In genomic region chr4:677431-678293, GRCh38 we compare ENCODE assay signal across 11 cellular contexts. TPM values are rescaled to one million over a fixed set of nuclear protein-coding genes. Genes with fewer than 3 reads are reported as not detected.
DNase-seq lines count a peak whose midpoint lies in the region; ATAC-seq, FAIRE-seq and TF ChIP-seq lines count a peak whose summit lies in the region.
"Had no signal": no experiment of that assay in that cellular context is flagged by ENCODE, and none has a peak within 500 bp of the region (broad histone marks: within the 10 kb centered on the region; RNA-seq: fewer than 3 reads in every experiment).

No MANE protein-coding gene starts in this region.

- FAIRE-seq in kidney (lab: Jason Lieb, UNC): no peak
- FAIRE-seq: colon, pancreas had no signal

- H3K36me3 Mint-ChIP-seq in activated T-helper 2 cell treated with anti-CD3 and anti-CD28 coated beads, Interferon-gamma antibody, Interleukin-2, Interleukin-4, amounts not matched to agents 10 μg/mL and 5 μg/mL and 100 μg/mL, durations not matched to agents 14 hours and 24 hours and 36 hours (ENCODE audit: low read depth): peaks cover 9% of the 10 kb centered on the region

- no peaks in the 10 kb centered on the region for H3K9me3 ChIP-seq in kidney (ENCODE audit: control insufficient read depth in 1 of 2, low read length in 2 of 2)
- H3K9me3 ChIP-seq: pancreas had no signal

- no peak overlapping the region for H3K27ac ChIP-seq in kidney (ENCODE audit: low read depth in 2 of 2, low read length in 2 of 2)
- H3K27ac ChIP-seq: pancreas, PC-9 had no signal

- H3K4me1 Mint-ChIP-seq in activated T-helper 2 cell treated with anti-CD3 and anti-CD28 coated beads, Interferon-gamma antibody, Interleukin-2, Interleukin-4, amounts not matched to agents 10 μg/mL and 5 μg/mL and 100 μg/mL, durations not matched to agents 14 hours and 24 hours and 36 hours (ENCODE audit: low read depth): peaks cover 7% of the 10 kb centered on the region

- H3K9me3 Mint-ChIP-seq in activated T-helper 2 cell treated with anti-CD3 and anti-CD28 coated beads, Interferon-gamma antibody, Interleukin-2, Interleukin-4, amounts not matched to agents 10 μg/mL and 5 μg/mL and 100 μg/mL, durations not matched to agents 14 hours and 24 hours and 36 hours: no peaks in the 10 kb centered on the region

- H3K36me3 ChIP-seq in kidney (ENCODE audit: control insufficient read depth in 1 of 2, insufficient read depth in 2 of 2, low read length in 2 of 2): no peaks in the 10 kb centered on the region
- H3K36me3 ChIP-seq: pancreas had no signal

- H3K4me3 Mint-ChIP-seq in activated T-helper 2 cell treated with anti-CD3 and anti-CD28 coated beads, Interferon-gamma antibody, Interleukin-2, Interleukin-4, amounts not matched to agents 10 μg/mL and 5 μg/mL and 100 μg/mL, durations not matched to agents 14 hours and 24 hours and 36 hours (ENCODE audit: low read depth): no peak overlapping the region

- H3K4me1 ChIP-seq in kidney (ENCODE audit: control insufficient read depth in 1 of 2, insufficient read depth in 1 of 2, low read depth in 1 of 2, low read length in 2 of 2): peaks cover 0 to 21% of the 10 kb centered on the region in 2 donors

- intact Hi-C loops in kidney (cut with DNase I): no loop called here
- intact Hi-C loops in activated T-helper 2 cell treated with anti-CD3 and anti-CD28 coated beads, Interferon-gamma antibody, Interleukin-2, Interleukin-4, amounts not matched to agents 10 μg/mL and 5 μg/mL and 100 μg/mL, durations not matched to agents 14 hours and 24 hours and 36 hours (cut with micrococcal nuclease): loop anchor here (10.0 kb wide), 1 partner anchor 203 kb away; no protein-coding TSS in a partner anchor

- H3K9ac ChIP-seq in kidney (ENCODE audit: low read length in 2 of 2): no peak overlapping the region

- H3K4me3 ChIP-seq in kidney (ENCODE audit: low read length in 2 of 2): no peak overlapping the region
- H3K4me3 ChIP-seq: pancreas, PC-9 had no signal

- ATAC-seq in HG03457 (IDR thresholded peaks at IDR 0.05; ENCODE audit: unreplicated experiment) (no peak), GM21360 (IDR thresholded peaks at IDR 0.05; ENCODE audit: unreplicated experiment) (no peak)
- ATAC-seq: pancreas had no signal

- no peaks in the 10 kb centered on the region for H3K27me3 Mint-ChIP-seq in activated T-helper 2 cell treated with anti-CD3 and anti-CD28 coated beads, Interferon-gamma antibody, Interleukin-2, Interleukin-4, amounts not matched to agents 10 μg/mL and 5 μg/mL and 100 μg/mL, durations not matched to agents 14 hours and 24 hours and 36 hours (ENCODE audit: low read depth)

- DNase-seq in Ammon's horn (ENCODE audit: low spot score) (peak; percentile 65), Daoy (ENCODE audit: low read depth) (peak; percentile 19), RPMI8226 (peak; percentile 25), kidney (peak; percentile 73), islet precursor cell (no peak)
- no peak for DNase-seq in activated T-helper 2 cell treated with anti-CD3 and anti-CD28 coated beads, Interferon-gamma antibody, Interleukin-2, Interleukin-4, amounts not matched to agents 10 μg/mL and 5 μg/mL and 100 μg/mL, durations not matched to agents 14 hours and 24 hours and 36 hours (ENCODE audit: low spot score)

- H3K27ac Mint-ChIP-seq in activated T-helper 2 cell treated with anti-CD3 and anti-CD28 coated beads, Interferon-gamma antibody, Interleukin-2, Interleukin-4, amounts not matched to agents 10 μg/mL and 5 μg/mL and 100 μg/mL, durations not matched to agents 14 hours and 24 hours and 36 hours: no peak overlapping the region

- TF ChIP-seq CTCF in kidney (IDR thresholded peaks at IDR 0.05; ENCODE audit: borderline replicate concordance, extremely low read depth, insufficient read depth): no peak

RNA-seq across cellular contexts. Expression of gene MYL5, which starts 3.3 kb away (rescaled TPM):
- 2.2 and 6.1 TPM in 2 replicates for total RNA-seq in Daoy (2014; rRNA removed; shearing (Covaris generic))
- 17.9 TPM for total RNA-seq in kidney
- 29.6 TPM for polyA plus RNA-seq in kidney (ENCODE audit: insufficient read depth, low read depth, low replicate concordance)
- total RNA-seq in activated T-helper 2 cell treated with anti-CD3 and anti-CD28 coated beads, Interferon-gamma antibody, Interleukin-2, Interleukin-4, amounts not matched to agents 10 μg/mL and 5 μg/mL and 100 μg/mL, durations not matched to agents 14 hours and 24 hours and 36 hours: 27.7 and 29.8 TPM in 2 replicates

RNA-seq across cellular contexts. Expression of gene ATP5ME, which starts 3.6 kb away (rescaled TPM):
- total RNA-seq in Daoy (2014; rRNA removed; shearing (Covaris generic)): 101 and 109 TPM in 2 replicates
- 248 TPM for total RNA-seq in kidney
- polyA plus RNA-seq in kidney (ENCODE audit: insufficient read depth, low read depth, low replicate concordance): 1,928 TPM
- 208 and 235 TPM in 2 replicates for total RNA-seq in activated T-helper 2 cell treated with anti-CD3 and anti-CD28 coated beads, Interferon-gamma antibody, Interleukin-2, Interleukin-4, amounts not matched to agents 10 μg/mL and 5 μg/mL and 100 μg/mL, durations not matched to agents 14 hours and 24 hours and 36 hours

RNA-seq across cellular contexts. Expression of gene SLC49A3, which starts 11.3 kb away (rescaled TPM):
- total RNA-seq in Daoy (2014; rRNA removed; shearing (Covaris generic)): not detected in 2 replicates
- total RNA-seq in kidney: 18.2 TPM
- polyA plus RNA-seq in kidney (ENCODE audit: insufficient read depth, low read depth, low replicate concordance): 12.6 TPM
- 0.50 and 0.74 TPM in 2 replicates for total RNA-seq in activated T-helper 2 cell treated with anti-CD3 and anti-CD28 coated beads, Interferon-gamma antibody, Interleukin-2, Interleukin-4, amounts not matched to agents 10 μg/mL and 5 μg/mL and 100 μg/mL, durations not matched to agents 14 hours and 24 hours and 36 hours

RNA-seq across cellular contexts. Expression of gene PCGF3, which starts 28.0 kb away (rescaled TPM):
- 26.5 TPM in 2 replicates for total RNA-seq in Daoy (2014; rRNA removed; shearing (Covaris generic))
- total RNA-seq in kidney: 59.6 TPM
- 21.7 TPM for polyA plus RNA-seq in kidney (ENCODE audit: insufficient read depth, low read depth, low replicate concordance)
- total RNA-seq in activated T-helper 2 cell treated with anti-CD3 and anti-CD28 coated beads, Interferon-gamma antibody, Interleukin-2, Interleukin-4, amounts not matched to agents 10 μg/mL and 5 μg/mL and 100 μg/mL, durations not matched to agents 14 hours and 24 hours and 36 hours: 35.0 and 39.2 TPM in 2 replicates

RNA-seq across cellular contexts. Expression of gene PDE6B, which starts 52.3 kb away (rescaled TPM):
- 0.51 and 4.2 TPM in 2 replicates for total RNA-seq in Daoy (2014; rRNA removed; shearing (Covaris generic))
- 10.7 TPM for total RNA-seq in kidney
- 10.8 TPM for polyA plus RNA-seq in kidney (ENCODE audit: insufficient read depth, low read depth, low replicate concordance)
- total RNA-seq in activated T-helper 2 cell treated with anti-CD3 and anti-CD28 coated beads, Interferon-gamma antibody, Interleukin-2, Interleukin-4, amounts not matched to agents 10 μg/mL and 5 μg/mL and 100 μg/mL, durations not matched to agents 14 hours and 24 hours and 36 hours: 10.7 and 13.3 TPM in 2 replicates

Comparison
In these comparisons a context has a peak if more than half of its experiments do, and no peak if none do; other contexts are left out.
1. DNase-seq: peak in Ammon's horn (single experiment), Daoy (single experiment), RPMI8226 (single experiment) and kidney (single experiment); none in islet precursor cell (single experiment) and activated T-helper 2 cell treated with anti-CD3 and anti-CD28 coated beads, Interferon-gamma antibody, Interleukin-2, Interleukin-4, amounts not matched to agents 10 μg/mL and 5 μg/mL and 100 μg/mL, durations not matched to agents 14 hours and 24 hours and 36 hours (single experiment).
2. RNA of gene SLC49A3, which starts 11.3 kb away (total RNA-seq): 18.2 TPM in kidney (single experiment); 0.50 to 0.74 TPM in activated T-helper 2 cell treated with anti-CD3 and anti-CD28 coated beads, Interferon-gamma antibody, Interleukin-2, Interleukin-4, amounts not matched to agents 10 μg/mL and 5 μg/mL and 100 μg/mL, durations not matched to agents 14 hours and 24 hours and 36 hours and not detected in Daoy; every median in the first group is over 10 times any median in the second.